ENCODE assay signal across 15 cellular contexts in genomic region chr3:132222868-132223538, GRCh38.
DNase-seq lines count a peak whose midpoint lies in the region; ATAC-seq and TF ChIP-seq lines count a peak whose summit lies in the region.
"Had no signal": no experiment of that assay in that cellular context is flagged by ENCODE, and none has a peak within 500 bp of the region (broad histone marks: within the 10 kb centered on the region; RNA-seq: fewer than 3 reads in every experiment).

No MANE protein-coding gene starts in this region.

- no peaks in the 10 kb centered on the region for H3K27me3 ChIP-seq in left lung
- H3K27me3 ChIP-seq: heart left ventricle, neutrophil had no signal

- intact Hi-C loops in left lung (cut with DNase I) = no loop called here

- ATAC-seq in left lung = peak; percentile 50
- no peak for ATAC-seq in GM19467 (IDR thresholded peaks at IDR 0.05; ENCODE audit: unreplicated experiment)
- ATAC-seq: heart left ventricle, Right ventricle myocardium inferior had no signal

- no peak for TF ChIP-seq CTCF in left lung (IDR thresholded peaks at IDR 0.05)

- no peak overlapping the region for H3K27ac ChIP-seq in left lung
- H3K27ac ChIP-seq: heart left ventricle, neutrophil had no signal

- DNase-seq in DMS153 treated with DMSO at 0.1 percent for 48 hours (lab: John Stamatoyannopoulos, UW; ENCODE audit: unreplicated experiment) (peak; percentile 97), NCI-H1694 (lab: John Stamatoyannopoulos, UW) (peak; percentile 23), RPMI7951 (ENCODE audit: low read depth) (peak; percentile 5), left lung (peak in 1 of 2 donors; percentile 34), GF-D8 (lab: John Stamatoyannopoulos, UW) (no peak), CD1c-positive myeloid dendritic cell (ENCODE audit: extremely low spot score) (no peak)
- DNase-seq in activated CD8-positive, alpha-beta memory T cell treated with anti-CD3 and anti-CD28 coated beads for 24 hours = no peak
- DNase-seq: CD8-positive, alpha-beta memory T cell; heart left ventricle; IMR-90; NCI-H510A had no signal

- H3K36me3 ChIP-seq in left lung = no peaks in the 10 kb centered on the region
- H3K36me3 ChIP-seq: heart left ventricle, neutrophil had no signal

- H3K4me1 ChIP-seq in left lung = no peaks in the 10 kb centered on the region

- no peaks in the 10 kb centered on the region for H3K9me3 ChIP-seq in left lung
- H3K9me3 ChIP-seq: heart left ventricle, neutrophil had no signal

- no peak overlapping the region for H3K4me3 ChIP-seq in left lung
- H3K4me3 ChIP-seq: heart left ventricle, smooth muscle cell had no signal

Comparison
In these comparisons a context has a peak if more than half of its experiments do, and no peak if none do; other contexts are left out.
1. DNase-seq: peak in DMS153 treated with DMSO at 0.1 percent for 48 hours (single experiment), NCI-H1694 (single experiment) and RPMI7951 (single experiment); none in activated CD8-positive, alpha-beta memory T cell treated with anti-CD3 and anti-CD28 coated beads for 24 hours (single experiment), GF-D8 (single experiment) and CD1c-positive myeloid dendritic cell (single experiment).